In genomic region chr19:15048128-15048527, GRCh38 we compare ENCODE assay signal across 33 cellular contexts. TPM values are rescaled to one million over a fixed set of nuclear protein-coding genes. Genes with fewer than 3 reads are reported as not detected.
A peak's percentile ranks its signal among the peaks of the same experiment; 100 is the strongest.
DNase-seq lines count a peak whose midpoint lies in the region; ATAC-seq, FAIRE-seq and TF ChIP-seq lines count a peak whose summit lies in the region.
"Had no signal": no experiment of that assay in that cellular context is flagged by ENCODE, and none has a peak within 500 bp of the region (broad histone marks: within the 10 kb centered on the region; RNA-seq: fewer than 3 reads in every experiment).

No MANE protein-coding gene starts in this region.

- ATAC-seq in natural killer cell treated with Interleukin-12 subunit alpha and Interleukin-12 subunit beta and Interleukin-15 and Interleukin-18, amount 100 ng/mL, for 72 hours: no peak
- ATAC-seq in mucosa of descending colon: no peak
- ATAC-seq: GM12878 had no signal

- no peaks in the 10 kb centered on the region for H3K4me1 Mint-ChIP-seq in T-helper 2 cell treated with Interferon-gamma antibody and Interleukin-4, amounts not matched to agents 5 μg/mL and 100 μg/mL, for 36 hours (ENCODE audit: low read depth)
- H3K4me1 Mint-ChIP-seq in natural killer cell treated with Interleukin-12 subunit alpha and Interleukin-12 subunit beta and Interleukin-15 and Interleukin-18, amount 100 ng/mL, for 72 hours (ENCODE audit: low read depth in 2 of 2): no peaks in the 10 kb centered on the region
- H3K4me1 Mint-ChIP-seq in immature natural killer cell: no peaks in the 10 kb centered on the region
- H3K4me1 Mint-ChIP-seq: CD14-positive monocyte; CD4-positive, alpha-beta memory T cell; CD4-positive, CD25-positive, alpha-beta regulatory T cell; CD8-positive, alpha-beta memory T cell had no signal

- H3K36me3 Mint-ChIP-seq in T-helper 2 cell treated with Interferon-gamma antibody and Interleukin-4, amounts not matched to agents 5 μg/mL and 100 μg/mL, for 36 hours (ENCODE audit: low read depth): no peaks in the 10 kb centered on the region
- H3K36me3 Mint-ChIP-seq in natural killer cell treated with Interleukin-12 subunit alpha and Interleukin-12 subunit beta and Interleukin-15 and Interleukin-18, amount 100 ng/mL, for 72 hours: no peaks in the 10 kb centered on the region
- no peaks in the 10 kb centered on the region for H3K36me3 Mint-ChIP-seq in immature natural killer cell
- H3K36me3 Mint-ChIP-seq: CD14-positive monocyte; CD4-positive, alpha-beta memory T cell; CD4-positive, CD25-positive, alpha-beta regulatory T cell; CD8-positive, alpha-beta memory T cell had no signal

- H3K79me2 ChIP-seq in PC-9 (ENCODE audit: low read depth): peaks cover 45% of the 10 kb centered on the region
- H3K79me2 ChIP-seq in keratinocyte (ENCODE audit: control insufficient read depth, insufficient read depth, low read length): no peaks in the 10 kb centered on the region
- H3K79me2 ChIP-seq in parathyroid adenoma: no peaks in the 10 kb centered on the region

- dilution Hi-C loops in keratinocyte (cut with MboI; ENCODE audit: extremely low pct_ligation_motif_present, low sequenced_read_pairs): no loop called here

- no peaks in the 10 kb centered on the region for H3K9me1 ChIP-seq in keratinocyte (ENCODE audit: control insufficient read depth, extremely low read depth, insufficient read depth, low read length)

- no peak for TF ChIP-seq CTCF in HEK293 (tag by site-specific recombination; IDR thresholded peaks at IDR 0.05)
- no peak for TF ChIP-seq CTCF in PC-9 (conservative IDR thresholded peaks at IDR 0.05)
- TF ChIP-seq CTCF in keratinocyte (optimal IDR thresholded peaks at IDR 0.05 in 1 of 3, IDR thresholded peaks at IDR 0.05 in 1 of 3, conservative IDR thresholded peaks at IDR 0.05 in 1 of 3; ENCODE audit: extremely low read depth in 1 of 3, insufficient read depth in 2 of 3, low read length in 3 of 3): no peak
- no peak for TF ChIP-seq CTCF in parathyroid adenoma (IDR thresholded peaks at IDR 0.05)
- TF ChIP-seq CTCF in mucosa of descending colon (IDR thresholded peaks at IDR 0.05): no peak

- H3K4me3 ChIP-seq in HEK293 (ENCODE audit: low read depth, low read length) (no peak overlapping the region), PC-9 (no peak overlapping the region; the same call in 1 of the 2 replicates), keratinocyte (ENCODE audit: control insufficient read depth in 2 of 3, extremely low read depth in 1 of 3, insufficient read depth in 2 of 3, low read depth in 1 of 3, low read length in 3 of 3) (no peak overlapping the region), parathyroid adenoma (ENCODE audit: low read depth, low read length) (no peak overlapping the region), mucosa of descending colon (no peak overlapping the region)
- H3K4me3 ChIP-seq: BLaER1, GM12878 had no signal

- H3K27me3 Mint-ChIP-seq in T-helper 2 cell treated with Interferon-gamma antibody and Interleukin-4, amounts not matched to agents 5 μg/mL and 100 μg/mL, for 36 hours (ENCODE audit: low read depth): no peaks in the 10 kb centered on the region
- H3K27me3 Mint-ChIP-seq in natural killer cell treated with Interleukin-12 subunit alpha and Interleukin-12 subunit beta and Interleukin-15 and Interleukin-18, amount 100 ng/mL, for 72 hours: peaks cover 23 to 53% of the 10 kb centered on the region in 2 donors
- peaks cover 3 to 20% (median 5%) of the 10 kb centered on the region in 3 donors for H3K27me3 Mint-ChIP-seq in immature natural killer cell (ENCODE audit: low read depth in 3 of 3)

- BruUV-seq in PC-9 (replicated peaks; lab: Mats Ljungman, UMichigan): no TSS peak

- H3K9me3 ChIP-seq in HEK293 (ENCODE audit: control insufficient read depth, insufficient read depth, low read depth, low read length) (no peaks in the 10 kb centered on the region), PC-9 (ENCODE audit: insufficient read depth, low read depth) (no peaks in the 10 kb centered on the region), keratinocyte (ENCODE audit: control insufficient read depth, low read depth, low read length) (no peaks in the 10 kb centered on the region), parathyroid adenoma (ENCODE audit: control insufficient read depth, low read length) (no peaks in the 10 kb centered on the region), mucosa of descending colon (no peaks in the 10 kb centered on the region)
- H3K9me3 ChIP-seq: BE2C, BLaER1 had no signal

- H3K9me2 ChIP-seq in PC-9 (ENCODE audit: insufficient read depth): no peaks in the 10 kb centered on the region

- H3K27me3 ChIP-seq in PC-9 (ENCODE audit: insufficient read depth, low read depth): no peaks in the 10 kb centered on the region
- no peaks in the 10 kb centered on the region for H3K27me3 ChIP-seq in keratinocyte (ENCODE audit: control insufficient read depth, extremely low read depth, insufficient read depth, low read length)
- no peaks in the 10 kb centered on the region for H3K27me3 ChIP-seq in parathyroid adenoma (ENCODE audit: control insufficient read depth, insufficient read depth, low read length)
- H3K27me3 ChIP-seq: BE2C, BLaER1 had no signal

- H2AFZ ChIP-seq in PC-9 (no peak overlapping the region), keratinocyte (ENCODE audit: control insufficient read depth, low read length) (peak overlapping the region; percentile 6), parathyroid adenoma (peak overlapping the region; percentile 67)

- POLR2A ChIA-PET in HEK293 (lab: Yijun Ruan, JAX): no interaction called here
- POLR2A ChIA-PET in PC-9 (lab: Charles Lee; ENCODE audit: unreplicated experiment): no interaction called here

- H4K20me1 ChIP-seq in PC-9 (ENCODE audit: insufficient read depth): no peaks in the 10 kb centered on the region
- H4K20me1 ChIP-seq in keratinocyte (ENCODE audit: control insufficient read depth, extremely low read depth, insufficient read depth, low read length): no peaks in the 10 kb centered on the region
- H4K20me1 ChIP-seq: BLaER1 had no signal

- H3K27ac ChIP-seq in HEK293 (ENCODE audit: extremely low read depth, low read depth, low read length) (no peak overlapping the region), PC-9 (no peak overlapping the region), keratinocyte (ENCODE audit: control insufficient read depth, insufficient read depth, low read length) (no peak overlapping the region), parathyroid adenoma (peak overlapping the region; percentile 96)
- H3K27ac ChIP-seq: BLaER1 had no signal

- FAIRE-seq in keratinocyte (lab: Jason Lieb, UNC): peak; percentile 20
- FAIRE-seq: A204.1, GM12878, GM12892, GM18507 had no signal

- intact Hi-C loops in PC-9 (cut with micrococcal nuclease; ENCODE audit: unreplicated experiment) (no loop called here), mucosa of descending colon (cut with DNase I, micrococcal nuclease) (no loop called here)

- no peaks in the 10 kb centered on the region for H3K4me1 ChIP-seq in HEK293 (ENCODE audit: control insufficient read depth, insufficient read depth, low read length)
- H3K4me1 ChIP-seq in PC-9 (replicated peaks; ENCODE audit: insufficient read depth): peaks cover 28% of the 10 kb centered on the region
- peaks cover 8% of the 10 kb centered on the region for H3K4me1 ChIP-seq in keratinocyte (ENCODE audit: control insufficient read depth, extremely low read depth, insufficient read depth, low read length)
- H3K4me1 ChIP-seq in parathyroid adenoma: peaks cover 36% of the 10 kb centered on the region
- H3K4me1 ChIP-seq in mucosa of descending colon (ENCODE audit: low read depth): no peaks in the 10 kb centered on the region
- H3K4me1 ChIP-seq: BE2C, BLaER1 had no signal

- H3K4me2 ChIP-seq in PC-9: peak overlapping the region; percentile 80
- H3K4me2 ChIP-seq in keratinocyte (ENCODE audit: control insufficient read depth, extremely low read depth, insufficient read depth, low read depth, low read length): no peak overlapping the region
- H3K4me2 ChIP-seq in parathyroid adenoma (ENCODE audit: low read length): peak overlapping the region; percentile 39
- H3K4me2 ChIP-seq: BLaER1 had no signal

- H3K36me3 ChIP-seq in HEK293 (ENCODE audit: control insufficient read depth in 2 of 2, insufficient read depth in 1 of 2, low read length in 2 of 2): no peaks in the 10 kb centered on the region
- H3K36me3 ChIP-seq in PC-9 (ENCODE audit: low read depth): peaks cover 18% of the 10 kb centered on the region
- peaks cover 0 to 2% of the 10 kb centered on the region in 2 experiments for H3K36me3 ChIP-seq in keratinocyte (ENCODE audit: control insufficient read depth in 2 of 2, extremely low read depth in 1 of 2, insufficient read depth in 2 of 2, low read length in 2 of 2)
- H3K36me3 ChIP-seq in parathyroid adenoma (ENCODE audit: control insufficient read depth, insufficient read depth, low read length): no peaks in the 10 kb centered on the region
- no peaks in the 10 kb centered on the region for H3K36me3 ChIP-seq in mucosa of descending colon (ENCODE audit: low read depth)
- H3K36me3 ChIP-seq: BE2C, BLaER1 had no signal

- no peak overlapping the region for H3K4me3 Mint-ChIP-seq in T-helper 2 cell treated with Interferon-gamma antibody and Interleukin-4, amounts not matched to agents 5 μg/mL and 100 μg/mL, for 36 hours
- no peak overlapping the region for H3K4me3 Mint-ChIP-seq in natural killer cell treated with Interleukin-12 subunit alpha and Interleukin-12 subunit beta and Interleukin-15 and Interleukin-18, amount 100 ng/mL, for 72 hours
- H3K4me3 Mint-ChIP-seq in immature natural killer cell: no peak overlapping the region
- H3K4me3 Mint-ChIP-seq: CD14-positive monocyte; CD4-positive, alpha-beta memory T cell; CD4-positive, CD25-positive, alpha-beta regulatory T cell; CD8-positive, alpha-beta memory T cell had no signal

- H3F3A ChIP-seq in PC-9 (ENCODE audit: insufficient read depth, low read depth): peaks cover 18% of the 10 kb centered on the region

- no peaks in the 10 kb centered on the region for H3K9me3 Mint-ChIP-seq in T-helper 2 cell treated with Interferon-gamma antibody and Interleukin-4, amounts not matched to agents 5 μg/mL and 100 μg/mL, for 36 hours
- H3K9me3 Mint-ChIP-seq in natural killer cell treated with Interleukin-12 subunit alpha and Interleukin-12 subunit beta and Interleukin-15 and Interleukin-18, amount 100 ng/mL, for 72 hours: no peaks in the 10 kb centered on the region
- peaks cover 0 to 3% (median 0%) of the 10 kb centered on the region in 6 donors for H3K9me3 Mint-ChIP-seq in immature natural killer cell

- no peak overlapping the region for H3K27ac Mint-ChIP-seq in T-helper 2 cell treated with Interferon-gamma antibody and Interleukin-4, amounts not matched to agents 5 μg/mL and 100 μg/mL, for 36 hours
- no peak overlapping the region for H3K27ac Mint-ChIP-seq in natural killer cell treated with Interleukin-12 subunit alpha and Interleukin-12 subunit beta and Interleukin-15 and Interleukin-18, amount 100 ng/mL, for 72 hours
- H3K27ac Mint-ChIP-seq in immature natural killer cell: no peak overlapping the region
- H3K27ac Mint-ChIP-seq: CD14-positive monocyte; CD4-positive, alpha-beta memory T cell; CD4-positive, CD25-positive, alpha-beta regulatory T cell had no signal

- CTCF ChIA-PET in HEK293 (lab: Yijun Ruan, JAX) (no interaction called here), PC-9 (lab: Charles Lee) (interaction anchor here (0.6 kb wide), 1 partner anchor 558 kb away, joined by 3 read pairs; no protein-coding TSS in a partner anchor)

- DNase-seq in PC-9 (no peak), keratinocyte (ENCODE audit: low read depth, low spot score) (no peak), immature natural killer cell (no peak), mucosa of descending colon (no peak)
- no peak for DNase-seq in T-helper 2 cell treated with Interferon-gamma antibody and Interleukin-4, amounts not matched to agents 5 μg/mL and 100 μg/mL, for 36 hours (ENCODE audit: low spot score)
- DNase-seq in natural killer cell treated with Interleukin-12 subunit alpha and Interleukin-12 subunit beta and Interleukin-15 and Interleukin-18, amount 100 ng/mL, for 72 hours (ENCODE audit: low spot score): no peak
- DNase-seq: 8988T; ACHN; BE2C; C1 segment of cervical spinal cord; CD4-positive, alpha-beta memory T cell; CD4-positive, CD25-positive, alpha-beta regulatory T cell; CD8-positive, alpha-beta memory T cell; COR-L47; DMS 273 treated with DMSO at 0.1 percent for 48 hours; DMS153; DMS53; DMS79; DND-41; EL; GDM1 had no signal

- H3K9ac ChIP-seq in keratinocyte (ENCODE audit: control insufficient read depth, extremely low read depth, insufficient read depth, low read length) (no peak overlapping the region), parathyroid adenoma (no peak overlapping the region)
- H3K9ac ChIP-seq: BLaER1 had no signal

RNA-seq across cellular contexts. Expression of gene CASP14, which starts 1.2 kb away (rescaled TPM):
- 0.58 and 1.9 TPM in 2 replicates for total RNA-seq in PC-9 (2021)
- 52.7 to 243 TPM (median 122 TPM) in 3 replicates for polyA plus RNA-seq in keratinocyte
- polyA plus RNA-seq in keratinocyte (2011; ENCODE audit: low read depth): 300 TPM
- polyA plus RNA-seq in keratinocyte (2011; cell fraction: cytosol; rRNA removed): 57.8 and 90.0 TPM in 2 replicates
- polyA plus RNA-seq in keratinocyte (2011; cell fraction: nucleus; rRNA removed): 61.7 and 64.0 TPM in 2 replicates
- polyA plus RNA-seq in keratinocyte (2012; ENCODE audit: low replicate concordance): 29.3 and 300 TPM in 2 replicates
- 17.3 to 132 TPM (median 64.7 TPM) in 3 replicates for polyA minus RNA-seq in keratinocyte
- 24.7 TPM for polyA minus RNA-seq in keratinocyte (2011; cell fraction: cytosol; rRNA and poly(A)+ RNA removed)
- 16.0 and 30.6 TPM in 2 replicates for polyA minus RNA-seq in keratinocyte (2011; cell fraction: nucleus; rRNA and poly(A)+ RNA removed)
- total RNA-seq in natural killer cell treated with Interleukin-12 subunit alpha and Interleukin-12 subunit beta and Interleukin-15 and Interleukin-18, amount 100 ng/mL, for 72 hours: not detected
- polyA plus RNA-seq in immature natural killer cell: not detected
- not detected for total RNA-seq in mucosa of descending colon
- total RNA-seq: A673; CD4-positive, alpha-beta memory T cell; CD4-positive, CD25-positive, alpha-beta regulatory T cell; CD8-positive, alpha-beta memory T cell; Daoy; G401 had no signal
- polyA plus RNA-seq: AG04450; CD14-positive monocyte; CD4-positive, CD25-positive, alpha-beta regulatory T cell; CD8-positive, alpha-beta memory T cell had no signal

RNA-seq across cellular contexts. Expression of gene OR1I1, which starts 33.9 kb away (rescaled TPM):
- not detected in 2 replicates for total RNA-seq in PC-9 (2021)
- not detected in 3 replicates for polyA plus RNA-seq in keratinocyte
- not detected for polyA plus RNA-seq in keratinocyte (2011; ENCODE audit: low read depth)
- not detected in 2 replicates for polyA plus RNA-seq in keratinocyte (2011; cell fraction: cytosol; rRNA removed)
- polyA plus RNA-seq in keratinocyte (2011; cell fraction: nucleus; rRNA removed): not detected in 2 replicates
- polyA plus RNA-seq in keratinocyte (2012; ENCODE audit: low replicate concordance): not detected in 2 replicates
- polyA minus RNA-seq in keratinocyte: not detected in 3 replicates
- not detected for polyA minus RNA-seq in keratinocyte (2011; cell fraction: cytosol; rRNA and poly(A)+ RNA removed)
- polyA minus RNA-seq in keratinocyte (2011; cell fraction: nucleus; rRNA and poly(A)+ RNA removed): not detected in 2 replicates
- total RNA-seq in natural killer cell treated with Interleukin-12 subunit alpha and Interleukin-12 subunit beta and Interleukin-15 and Interleukin-18, amount 100 ng/mL, for 72 hours: not detected
- not detected for polyA plus RNA-seq in immature natural killer cell
- not detected for total RNA-seq in mucosa of descending colon
- total RNA-seq: A673; CD4-positive, alpha-beta memory T cell; CD4-positive, CD25-positive, alpha-beta regulatory T cell; CD8-positive, alpha-beta memory T cell; Daoy; G401; GM12878 had no signal
- polyA plus RNA-seq: AG04450; CD14-positive monocyte; CD4-positive, alpha-beta memory T cell; CD4-positive, CD25-positive, alpha-beta regulatory T cell; CD8-positive, alpha-beta memory T cell; GM12878 had no signal

RNA-seq across cellular contexts. Expression of gene SYDE1, which starts 59.1 kb away (rescaled TPM):
- 2.7 and 4.1 TPM in 2 replicates for total RNA-seq in PC-9 (2021)
- 5.8 to 8.8 TPM (median 6.4 TPM) in 3 replicates for polyA plus RNA-seq in keratinocyte
- 0.34 TPM for polyA plus RNA-seq in keratinocyte (2011; ENCODE audit: low read depth)
- polyA plus RNA-seq in keratinocyte (2011; cell fraction: cytosol; rRNA removed): 3.5 and 9.1 TPM in 2 replicates
- polyA plus RNA-seq in keratinocyte (2011; cell fraction: nucleus; rRNA removed): 12.5 and 17.8 TPM in 2 replicates
- 0.87 and 10.6 TPM in 2 replicates for polyA plus RNA-seq in keratinocyte (2012; ENCODE audit: low replicate concordance)
- polyA minus RNA-seq in keratinocyte: 4.9 to 11.6 TPM (median 5.7 TPM) in 3 replicates
- polyA minus RNA-seq in keratinocyte (2011; cell fraction: cytosol; rRNA and poly(A)+ RNA removed): 21.3 TPM
- 7.0 and 7.4 TPM in 2 replicates for polyA minus RNA-seq in keratinocyte (2011; cell fraction: nucleus; rRNA and poly(A)+ RNA removed)
- total RNA-seq in natural killer cell treated with Interleukin-12 subunit alpha and Interleukin-12 subunit beta and Interleukin-15 and Interleukin-18, amount 100 ng/mL, for 72 hours: not detected
- not detected for polyA plus RNA-seq in immature natural killer cell
- 10 to 100 TPM in 1 of 3 donors, 1 to 10 TPM in 2; 3.8 to 32.5 (median 4.1) TPM for total RNA-seq in mucosa of descending colon
- total RNA-seq: CD4-positive, alpha-beta memory T cell; CD4-positive, CD25-positive, alpha-beta regulatory T cell; GM12878 had no signal
- polyA plus RNA-seq: CD14-positive monocyte; CD4-positive, alpha-beta memory T cell; CD4-positive, CD25-positive, alpha-beta regulatory T cell; GM12878 had no signal
